ENCODE assay signal across 8 cellular contexts in the genomic region with DNA sequence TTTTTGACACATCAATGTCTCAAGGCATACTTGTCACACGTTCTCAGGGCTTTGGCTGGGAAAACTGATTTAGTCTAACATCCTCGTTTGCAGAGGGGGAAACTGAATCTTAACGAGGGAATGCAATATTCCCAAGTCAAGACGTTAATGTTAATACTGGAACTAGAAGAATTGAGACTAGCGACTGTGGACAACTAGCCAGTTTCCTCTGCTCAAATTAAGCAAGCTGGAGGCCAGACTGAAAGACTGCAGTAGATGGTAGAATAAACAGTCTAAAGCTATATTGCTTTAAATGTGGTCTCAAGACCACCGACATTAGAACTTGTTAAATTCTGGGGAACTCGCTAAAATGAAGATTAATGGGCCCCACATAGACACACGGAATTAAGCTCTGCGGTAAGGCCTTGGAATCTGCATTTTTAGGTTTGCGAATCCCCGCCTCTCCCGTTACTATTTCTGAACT. TPM values are rescaled to one million over a fixed set of nuclear protein-coding genes. Genes with fewer than 3 reads are reported as not detected.
A peak's percentile ranks its signal among the peaks of the same experiment; 100 is the strongest.
DNase-seq lines count a peak whose midpoint lies in the region; ATAC-seq and TF ChIP-seq lines count a peak whose summit lies in the region.

No MANE protein-coding gene starts in this region.

- POLR2A ChIA-PET in Panc1 (lab: Charles Lee) = no interaction called here

- TF ChIP-seq CTCF in Panc1 (IDR thresholded peaks at IDR 0.05) = no peak
- no peak for TF ChIP-seq CTCF in epithelial cell of proximal tubule (conservative IDR thresholded peaks at IDR 0.05; ENCODE audit: low read depth, low read length)
- TF ChIP-seq CTCF in neutrophil (IDR thresholded peaks at IDR 0.05) = no peak

- ATAC-seq in GM21381 (IDR thresholded peaks at IDR 0.05; ENCODE audit: unreplicated experiment) = peak; percentile 1
- ATAC-seq in Panc1 = 0 out of 2 replicates have a peak, but pooled peaks have one; percentile 5

- H3K27ac ChIP-seq in Panc1 (ENCODE audit: low read length) (peak overlapping the region; percentile 98), neutrophil (peak overlapping the region; percentile 94)

- CTCF ChIA-PET in Panc1 (lab: Charles Lee) = no interaction called here

- H3K27me3 ChIP-seq in Panc1 (ENCODE audit: control insufficient read depth, insufficient read depth, low read length) (no peaks in the 10 kb centered on the region), neutrophil (no peaks in the 10 kb centered on the region)

- no peaks in the 10 kb centered on the region for H3K9me3 ChIP-seq in Panc1 (ENCODE audit: control insufficient read depth, insufficient read depth, low read depth, low read length)
- H3K9me3 ChIP-seq in neutrophil = no peaks in the 10 kb centered on the region

- H3K36me3 ChIP-seq in Panc1 (ENCODE audit: control insufficient read depth, insufficient read depth, low read length) (peaks cover 25% of the 10 kb centered on the region), neutrophil (peaks cover 13% of the 10 kb centered on the region)

- DNase-seq in AG08395 (ENCODE audit: low spot score) (peak; percentile 6), Panc1 (ENCODE audit: low read depth, low spot score) (peak; percentile 17), epithelial cell of proximal tubule (ENCODE audit: low read depth) (no peak), NCI-H146 treated with DMSO at 0.1 percent for 48 hours (lab: John Stamatoyannopoulos, UW; ENCODE audit: unreplicated experiment) (no peak), NCI-H128 (lab: John Stamatoyannopoulos, UW; ENCODE audit: unreplicated experiment) (no peak), NCI-H446 (lab: John Stamatoyannopoulos, UW) (no peak)

- in situ Hi-C loops in Panc1 (cut with HindIII; ENCODE audit: low pct_unique_long_range_greater_than_20kb, low sequenced_read_pairs) = no loop called here

- H3K4me3 ChIP-seq in Panc1 (ENCODE audit: low read depth in 2 of 2, low read length in 2 of 2) = peak overlapping the region; percentile 97 to 99
- peak overlapping the region; percentile 87 for H3K4me3 ChIP-seq in epithelial cell of proximal tubule (ENCODE audit: low read depth, low read length)
- peak overlapping the region; percentile 69 to 77 for H3K4me3 ChIP-seq in neutrophil (ENCODE audit: low read depth in 1 of 2, low read length in 1 of 2)

- intact Hi-C loops in Panc1 (cut with micrococcal nuclease; ENCODE audit: unreplicated experiment) = no loop called here

- TSS peak; percentile 98 for BruUV-seq in Panc1 (replicated peaks; lab: Mats Ljungman, UMichigan)

- H3K4me1 ChIP-seq in Panc1 (ENCODE audit: control insufficient read depth, insufficient read depth, low read length) = peaks cover 17% of the 10 kb centered on the region
- peaks cover 34 to 40% of the 10 kb centered on the region in 2 experiments for H3K4me1 ChIP-seq in neutrophil (ENCODE audit: control insufficient read depth in 1 of 2, insufficient read depth in 1 of 2, low read depth in 1 of 2, low read length in 1 of 2)

RNA-seq across cellular contexts. Expression of gene TFAM, which starts 0.6 kb away (rescaled TPM):
- 78.2 TPM for total RNA-seq in Panc1 (2021; ENCODE audit: unreplicated experiment)
- 41.2 TPM for polyA plus RNA-seq in Panc1 (2012; ENCODE audit: insufficient read length)
- 43.4 and 44.9 TPM in 2 replicates for total RNA-seq in epithelial cell of proximal tubule

RNA-seq across cellular contexts. Expression of gene UBE2D1, which starts 49.8 kb away (rescaled TPM):
- 21.0 TPM for total RNA-seq in Panc1 (2021; ENCODE audit: unreplicated experiment)
- 20.0 TPM for polyA plus RNA-seq in Panc1 (2012; ENCODE audit: insufficient read length)
- total RNA-seq in epithelial cell of proximal tubule = 14.5 and 15.6 TPM in 2 replicates

Comparison
In these comparisons a context has a peak if more than half of its experiments do, and no peak if none do; other contexts are left out.
1. DNase-seq: peak in AG08395 (single experiment) and Panc1 (single experiment); none in epithelial cell of proximal tubule (single experiment), NCI-H146 treated with DMSO at 0.1 percent for 48 hours (single experiment), NCI-H128 (single experiment) and NCI-H446 (0 of 2).
2. Peak in every context shown above with its lines, with median percentiles within 50 percentile points of each other: H3K4me3 ChIP-seq.